7 cellular contexts compared by ENCODE assay signal in genomic region chr7:66653719-66654274, GRCh38. TPM values are rescaled to one million over a fixed set of nuclear protein-coding genes. Genes with fewer than 3 reads are reported as not detected.
DNase-seq lines count a peak whose midpoint lies in the region; ATAC-seq and TF ChIP-seq lines count a peak whose summit lies in the region.
"Not testable (repeated sequence)": the region's sequence is repeated elsewhere in the genome, so short reads cannot be mapped to it uniquely, and the experiment has no call there.

No MANE protein-coding gene starts in this region.

- H3K4me1 ChIP-seq in OCI-LY1 (ENCODE audit: insufficient read depth, low read length, severe bottlenecking) (peaks cover 25% of the 10 kb centered on the region), heart left ventricle (peaks cover 0 to 23% (median 11%) of the 10 kb centered on the region in 12 donors)
- not testable (repeated sequence) for H3K4me1 ChIP-seq in mucosa of rectum (ENCODE audit: control insufficient read depth in 2 of 2, insufficient read depth in 2 of 2, low read length in 2 of 2); skeletal muscle satellite cell (ENCODE audit: control insufficient read depth, insufficient read depth, low read length)

- H2AFZ ChIP-seq in OCI-LY1 (ENCODE audit: low read length), result not testable (repeated sequence)

- peak overlapping the region; percentile 84 for H3K4me2 ChIP-seq in OCI-LY1 (ENCODE audit: low read length)
- H3K4me2 ChIP-seq in skeletal muscle satellite cell (ENCODE audit: low read length), result peak overlapping the region; percentile 97

- H3K36me3 Mint-ChIP-seq in activated T-cell treated with anti-CD3 and anti-CD28 coated beads, Interleukin-2, amount 50 U/mL, for 4 hours (ENCODE audit: insufficient read depth); chondrocyte (ENCODE audit: low read depth): not testable (repeated sequence)

- not testable (repeated sequence) for ATAC-seq in activated T-cell treated with anti-CD3 and anti-CD28 coated beads, Interleukin-2, amount 50 U/mL, for 4 hours; heart left ventricle

- H3K4me3 ChIP-seq in OCI-LY1 (ENCODE audit: low read depth, low read length, poor library complexity, severe bottlenecking), result peak overlapping the region; percentile 81
- H3K4me3 ChIP-seq in heart left ventricle, result peak overlapping the region; percentile 53 to 98 (median 78)
- peak overlapping the region; percentile 93 to 94 for H3K4me3 ChIP-seq in mucosa of rectum (ENCODE audit: low read length in 2 of 2)
- peak overlapping the region; percentile 96 for H3K4me3 ChIP-seq in skeletal muscle satellite cell (ENCODE audit: low read length)

- peak overlapping the region; percentile 94 for H3K4me3 Mint-ChIP-seq in activated T-cell treated with anti-CD3 and anti-CD28 coated beads, Interleukin-2, amount 50 U/mL, for 4 hours
- peak overlapping the region; percentile 91 for H3K4me3 Mint-ChIP-seq in chondrocyte (ENCODE audit: unreplicated experiment)

- H3K9me3 ChIP-seq in OCI-LY1 (ENCODE audit: low read length); heart left ventricle; mucosa of rectum (ENCODE audit: control insufficient read depth in 2 of 2, low read length in 2 of 2); skeletal muscle satellite cell (replicated peaks; ENCODE audit: low read length): not testable (repeated sequence)

- intact Hi-C loops in heart left ventricle (cut with DNase I), result loop anchor here in 5 of 10 donors (1.0 to 10.0 kb wide), 5 partner anchors 25 to 341 kb away; partner anchors contain the start of genes KCTD7 (in 4 of the 5), RABGEF1 (in 1 of the 5), SBDS (in 1 of the 5) and TYW1 (in 1 of the 5)

- 8 to 11% (median 9%) methylated on average over 32 to 41 of the region's 41 CpGs for WGBS in heart left ventricle, 4 donors

- H3F3A ChIP-seq in OCI-LY1 (ENCODE audit: insufficient read depth, low read length), result not testable (repeated sequence)

- not testable (repeated sequence) for DNase-seq in activated T-cell treated with anti-CD3 and anti-CD28 coated beads, Interleukin-2, amount 50 U/mL, for 4 hours; chondrocyte (ENCODE audit: low spot score); heart left ventricle

- 0 out of 2 replicates have a peak, but pooled peaks cover 11% of the 10 kb centered on the region for H3K79me2 ChIP-seq in OCI-LY1 (ENCODE audit: insufficient read depth, low read length)

- not testable (repeated sequence) for H3K36me3 ChIP-seq in OCI-LY1 (ENCODE audit: insufficient read depth, low read length); heart left ventricle; mucosa of rectum (ENCODE audit: control insufficient read depth in 2 of 2, insufficient read depth in 2 of 2, low read length in 2 of 2); skeletal muscle satellite cell (ENCODE audit: insufficient read depth, low read length)

- not testable (repeated sequence) for H4K20me1 ChIP-seq in OCI-LY1 (ENCODE audit: insufficient read depth, low read length)

- H3K9ac ChIP-seq in OCI-LY1 (ENCODE audit: low read length) (peak overlapping the region; percentile 83), mucosa of rectum (ENCODE audit: low read depth in 1 of 2, low read length in 2 of 2) (peak overlapping the region; percentile 98 to 99), skeletal muscle satellite cell (ENCODE audit: low read depth, low read length) (peak overlapping the region; percentile 98)

- peak overlapping the region; percentile 99 for H3K27ac Mint-ChIP-seq in chondrocyte (ENCODE audit: unreplicated experiment)

- H3K27me3 ChIP-seq in OCI-LY1 (ENCODE audit: insufficient read depth, low read length); heart left ventricle; mucosa of rectum (ENCODE audit: control insufficient read depth in 2 of 2, insufficient read depth in 2 of 2, low read length in 2 of 2); skeletal muscle satellite cell (ENCODE audit: control insufficient read depth, insufficient read depth, low read length): not testable (repeated sequence)

- not testable (repeated sequence) for H3K27me3 Mint-ChIP-seq in activated T-cell treated with anti-CD3 and anti-CD28 coated beads, Interleukin-2, amount 50 U/mL, for 4 hours (ENCODE audit: low read depth); chondrocyte (ENCODE audit: low read depth)

- not testable (repeated sequence) for TF ChIP-seq POLR2A in heart left ventricle (IDR thresholded peaks at IDR 0.05)

- H3K9me2 ChIP-seq in OCI-LY1 (ENCODE audit: low read depth, low read length), result not testable (repeated sequence)

- TF ChIP-seq CTCF in GM12872 (IDR thresholded peaks at IDR 0.05; ENCODE audit: insufficient read depth, low read depth, low read length) (peak; percentile 24; the same call in 1 of the 3 replicates), OCI-LY1 (IDR thresholded peaks at IDR 0.05; ENCODE audit: low read length) (peak; percentile 19; the same call in 1 of the 2 replicates), chondrocyte (IDR thresholded peaks at IDR 0.05) (peak; percentile 46), heart left ventricle (IDR thresholded peaks at IDR 0.05) (peak in 8 of 12 donors; percentile 14 to 52 (median 37))

- not testable (repeated sequence) for H3K9me3 Mint-ChIP-seq in activated T-cell treated with anti-CD3 and anti-CD28 coated beads, Interleukin-2, amount 50 U/mL, for 4 hours; chondrocyte (ENCODE audit: low read depth)

- H3K4me1 Mint-ChIP-seq in activated T-cell treated with anti-CD3 and anti-CD28 coated beads, Interleukin-2, amount 50 U/mL, for 4 hours (ENCODE audit: low read depth), result peaks cover 19% of the 10 kb centered on the region
- peaks cover 18% of the 10 kb centered on the region for H3K4me1 Mint-ChIP-seq in chondrocyte (ENCODE audit: low read depth)

- H3K27ac ChIP-seq in OCI-LY1 (ENCODE audit: low read depth, low read length, poor library complexity, severe bottlenecking) (peak overlapping the region; percentile 80), heart left ventricle (peak overlapping the region; percentile 90 to 100 (median 98)), mucosa of rectum (ENCODE audit: low read depth in 2 of 2, low read length in 2 of 2) (peak overlapping the region; percentile 99)

RNA-seq across cellular contexts. Expression of gene KCTD7, which starts 25.1 kb away (rescaled TPM):
- 1 to 10 TPM; 3.1 to 3.9 (median 3.6) TPM for total RNA-seq in activated T-cell treated with anti-CD3 and anti-CD28 coated beads, Interleukin-2, amount 50 U/mL, for 4 hours
- total RNA-seq in chondrocyte (16.4 to 22.6 TPM (median 21.5 TPM) in 3 replicates), heart left ventricle (10 to 100 TPM in 5 of 9 donors, 1 to 10 TPM in 4; 4.1 to 13.9 (median 11.0) TPM)
- 10 to 100 TPM in 1 of 2 donors, 1 to 10 TPM in 1; 5.8 to 12.6 TPM for polyA plus RNA-seq in heart left ventricle
- 5.1 and 7.6 TPM in 2 replicates for total RNA-seq in skeletal muscle satellite cell (2012; rRNA removed)
